In the genomic region with DNA sequence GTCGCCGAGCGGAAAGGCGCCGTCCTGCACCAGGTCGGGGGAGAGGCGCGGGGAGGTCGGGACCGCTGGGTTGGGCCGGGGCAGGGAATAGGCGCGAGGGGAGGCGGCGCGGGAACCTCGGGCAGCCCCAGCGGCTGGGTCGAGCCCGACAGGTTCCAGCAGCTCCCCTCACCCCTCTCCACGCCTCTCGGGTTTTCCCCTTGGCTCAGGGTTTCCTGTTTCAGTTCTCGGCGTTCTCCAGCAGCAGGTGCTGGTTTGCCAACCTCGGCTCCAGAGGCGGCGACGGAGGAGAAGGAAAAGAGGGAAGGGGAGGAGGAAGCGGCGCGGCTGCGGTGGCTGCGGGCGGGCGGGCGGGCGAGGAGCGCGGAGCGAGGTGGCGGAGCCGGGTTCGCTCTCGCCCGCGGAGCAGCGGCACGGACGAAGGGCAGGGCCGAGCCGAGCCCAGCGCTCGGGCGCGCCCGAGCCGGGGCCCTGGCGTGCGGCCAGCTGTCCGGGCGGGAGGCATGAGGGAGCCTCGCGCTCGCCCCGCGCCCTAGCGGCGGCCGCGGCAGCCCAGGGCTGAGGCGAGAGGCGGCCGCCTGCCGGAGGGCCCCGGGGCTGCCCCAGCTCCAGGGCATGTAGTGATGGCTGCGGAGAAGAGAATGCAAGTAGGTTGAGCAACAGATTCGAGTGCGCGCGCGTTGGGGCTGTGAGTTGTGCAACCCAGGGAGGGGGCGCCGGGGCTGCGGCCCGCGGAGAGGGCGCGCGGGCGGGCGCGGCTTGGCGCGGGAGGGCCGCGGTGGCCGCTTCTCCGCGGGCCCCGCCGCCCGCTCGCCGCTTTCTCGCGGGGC, we compare ENCODE assay signal across 7 cellular contexts. TPM values are rescaled to one million over a fixed set of nuclear protein-coding genes. Genes with fewer than 3 reads are reported as not detected.
A peak's percentile ranks its signal among the peaks of the same experiment; 100 is the strongest.
DNase-seq lines count a peak whose midpoint lies in the region; FAIRE-seq and TF ChIP-seq lines count a peak whose summit lies in the region.

A gene (plus strand): TSS at position 816 of the 830 bp plus-strand sequence. CDS start 20 bp downstream, outside the sequence.

- TF ChIP-seq CTCF in GM12872 (IDR thresholded peaks at IDR 0.05; ENCODE audit: insufficient read depth, low read depth, low read length), result peak; percentile 47
- TF ChIP-seq CTCF in LNCaP clone FGC (IDR thresholded peaks at IDR 0.05; ENCODE audit: control insufficient read depth, extremely low read depth, insufficient read depth), result peak; percentile 60
- TF ChIP-seq CTCF in RWPE1 (conservative IDR thresholded peaks at IDR 0.05; ENCODE audit: low read depth), result peak; percentile 77

- H3K27ac ChIP-seq in RWPE1, result peak within 1 kb of the TSS; percentile 94

- H3K4me3 ChIP-seq in LNCaP clone FGC (ENCODE audit: low read depth, low read length), result peak within 1 kb of the TSS; percentile 62

- no peak; the same call in 1 of the 2 replicates for TF ChIP-seq POLR2A in H54 (IDR thresholded peaks at IDR 0.05; ENCODE audit: low read depth, low read length)

- CTCF ChIA-PET in RWPE1 (lab: Yijun Ruan, JAX), result interaction anchor here (0.5 to 2.1 kb wide), 16 partner anchors 10 to 1957 kb away, joined by 3 to 8 read pairs (median 4); no protein-coding TSS in a partner anchor

- POLR2A ChIA-PET in RWPE1 (lab: Yijun Ruan, JAX; ENCODE audit: low non-redundant PET), result no interaction called here

- FAIRE-seq in H54 (lab: Jason Lieb, UNC), result peak; percentile 15

- DNase-seq in H54 (ENCODE audit: insufficient read length, low spot score) (peak; percentile 59), LNCaP clone FGC (ENCODE audit: low read depth) (peak; percentile 72), RWPE1 (ENCODE audit: low spot score) (peak; percentile 75), astrocyte of the hippocampus (ENCODE audit: low read depth, low spot score) (peak; percentile 95), hippocampal formation (lab: John Stamatoyannopoulos, UW) (peak; percentile 77 to 80), pulmonary artery endothelial cell (ENCODE audit: low read depth, low spot score) (peak; percentile 74)

RNA-seq across cellular contexts. Expression of the gene that starts here (rescaled TPM):
- 13.3 and 26.4 TPM in 2 replicates for total RNA-seq in pulmonary artery endothelial cell

Comparison
In these comparisons a context has a peak if more than half of its experiments do, and no peak if none do; other contexts are left out.
1. Peak in every context shown above with its lines: DNase-seq, H3K4me3 ChIP-seq and H3K27ac ChIP-seq.